In the genomic region with DNA sequence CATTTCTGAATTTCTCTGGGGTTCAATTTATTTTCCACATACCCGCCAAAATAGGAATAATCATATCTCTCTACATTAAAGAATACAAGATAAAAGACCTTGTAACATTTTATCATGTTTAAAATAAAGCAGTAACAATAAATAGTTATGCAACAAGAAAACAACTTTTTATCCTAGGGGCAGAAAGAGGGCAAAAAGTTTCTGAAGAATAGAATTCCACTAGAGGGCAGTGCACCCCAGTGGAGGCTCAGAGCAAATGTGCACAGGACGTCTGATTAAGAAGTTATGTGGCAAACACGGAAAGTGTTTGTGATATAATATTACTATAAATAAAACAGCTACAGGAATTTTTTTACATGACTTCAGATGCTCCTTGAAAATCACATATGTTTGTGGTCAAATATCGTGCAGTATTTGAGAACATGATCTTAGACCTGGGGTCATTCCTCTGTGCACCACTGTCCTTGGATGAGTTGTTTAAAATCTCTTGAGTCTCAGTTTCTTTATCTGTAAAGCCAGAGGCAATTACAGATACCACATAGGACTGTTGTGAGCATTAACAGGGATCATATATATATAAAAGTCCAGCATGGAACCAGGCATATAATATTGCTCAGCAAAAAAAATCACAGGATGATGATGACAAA, we compare ENCODE assay signal across 8 cellular contexts. TPM values are rescaled to one million over a fixed set of nuclear protein-coding genes. Genes with fewer than 3 reads are reported as not detected.
DNase-seq lines count a peak whose midpoint lies in the region; ATAC-seq and TF ChIP-seq lines count a peak whose summit lies in the region.

No MANE protein-coding gene starts in this region.

- no peaks in the 10 kb centered on the region for H4K20me1 ChIP-seq in GM23338 (replicated peaks; ENCODE audit: insufficient read depth)

- peak; percentile 88 to 99 for TF ChIP-seq CTCF in GM23338 (conservative IDR thresholded peaks at IDR 0.05; ENCODE audit: low read depth in 2 of 2)

- no peaks in the 10 kb centered on the region for H3K9me2 ChIP-seq in GM23338 (ENCODE audit: insufficient read depth)

- peak; percentile 72 for ATAC-seq in GM23338
- ATAC-seq in activated naive CD8-positive, alpha-beta T cell treated with anti-CD3 and anti-CD28 coated beads, Interleukin-2, amount 50 U/mL, for 24 hours, result peak; percentile 82
- peak; percentile 69 to 76 for ATAC-seq in left cardiac atrium
- ATAC-seq in sciatic nerve, result peak; percentile 63
- no peak for ATAC-seq in GM18873 (IDR thresholded peaks at IDR 0.05; ENCODE audit: low FRiP score, unreplicated experiment)

- H3K4me3 ChIP-seq in GM23338 (no peak overlapping the region), SJSA1 (no peak overlapping the region)

- intact Hi-C loops in left cardiac atrium (cut with DNase I) (loop anchor here (2.0 to 5.0 kb wide), 2 partner anchors 132 to 133 kb away; a partner anchor contains a TSS), sciatic nerve (cut with DNase I) (loop anchor here (10.0 kb wide), 1 partner anchor 125 kb away; no protein-coding TSS in a partner anchor)

- no peak overlapping the region for H3K4me2 ChIP-seq in GM23338

- DNase-seq in ELR (ENCODE audit: low read depth), result peak; percentile 71
- DNase-seq in GM23338 (ENCODE audit: low spot score), result peak; percentile 81
- peak; percentile 87 for DNase-seq in NAMALWA (ENCODE audit: low spot score)
- peak; percentile 30 to 46 for DNase-seq in SJSA1 (ENCODE audit: low read depth in 1 of 2, low spot score in 2 of 2)
- DNase-seq in activated naive CD8-positive, alpha-beta T cell treated with anti-CD3 and anti-CD28 coated beads, Interleukin-2, amount 50 U/mL, for 24 hours, result peak; percentile 50
- DNase-seq in left cardiac atrium, result peak; percentile 29
- no peak for DNase-seq in sciatic nerve (ENCODE audit: low spot score)

- no peak overlapping the region for H3K4me3 Mint-ChIP-seq in GM23338
- H3K4me3 Mint-ChIP-seq in activated naive CD8-positive, alpha-beta T cell treated with anti-CD3 and anti-CD28 coated beads, Interleukin-2, amount 50 U/mL, for 24 hours, result no peak overlapping the region

- no peaks in the 10 kb centered on the region for H3K27me3 Mint-ChIP-seq in GM23338 (ENCODE audit: insufficient read depth, low read depth, poor library complexity)
- H3K27me3 Mint-ChIP-seq in activated naive CD8-positive, alpha-beta T cell treated with anti-CD3 and anti-CD28 coated beads, Interleukin-2, amount 50 U/mL, for 24 hours, result peaks cover 13% of the 10 kb centered on the region

- no peak overlapping the region for H3K27ac ChIP-seq in GM23338 (ENCODE audit: low read depth)
- H3K27ac ChIP-seq in SJSA1, result no peak overlapping the region

- H3K27ac Mint-ChIP-seq in GM23338, result no peak overlapping the region
- no peak overlapping the region for H3K27ac Mint-ChIP-seq in activated naive CD8-positive, alpha-beta T cell treated with anti-CD3 and anti-CD28 coated beads, Interleukin-2, amount 50 U/mL, for 24 hours

- no peaks in the 10 kb centered on the region for H3K36me3 Mint-ChIP-seq in GM23338 (ENCODE audit: low read depth)
- no peaks in the 10 kb centered on the region for H3K36me3 Mint-ChIP-seq in activated naive CD8-positive, alpha-beta T cell treated with anti-CD3 and anti-CD28 coated beads, Interleukin-2, amount 50 U/mL, for 24 hours (ENCODE audit: low read depth)

- H3F3A ChIP-seq in GM23338 (replicated peaks; ENCODE audit: low read depth), result no peaks in the 10 kb centered on the region

- H3K9me3 ChIP-seq in SJSA1 (replicated peaks), result no peaks in the 10 kb centered on the region

- H3K79me2 ChIP-seq in GM23338 (replicated peaks; ENCODE audit: insufficient read depth), result no peaks in the 10 kb centered on the region

- H3K36me3 ChIP-seq in GM23338 (ENCODE audit: insufficient read depth), result no peaks in the 10 kb centered on the region
- no peaks in the 10 kb centered on the region for H3K36me3 ChIP-seq in SJSA1

- no peak overlapping the region for H2AFZ ChIP-seq in GM23338

- H3K27me3 ChIP-seq in GM23338 (ENCODE audit: insufficient read depth), result no peaks in the 10 kb centered on the region
- no peaks in the 10 kb centered on the region for H3K27me3 ChIP-seq in SJSA1 (replicated peaks)

- H3K9me3 Mint-ChIP-seq in GM23338, result no peaks in the 10 kb centered on the region
- H3K9me3 Mint-ChIP-seq in activated naive CD8-positive, alpha-beta T cell treated with anti-CD3 and anti-CD28 coated beads, Interleukin-2, amount 50 U/mL, for 24 hours, result no peaks in the 10 kb centered on the region

- peaks cover 5% of the 10 kb centered on the region; the same call in 1 of the 2 replicates for H3K4me1 ChIP-seq in GM23338 (ENCODE audit: insufficient read depth)
- 0 out of 2 replicates have a peak, but pooled peaks cover 3% of the 10 kb centered on the region for H3K4me1 ChIP-seq in SJSA1 (replicated peaks)

- H3K4me1 Mint-ChIP-seq in GM23338, result peaks cover 9% of the 10 kb centered on the region; the same call in 2 of the 3 replicates
- H3K4me1 Mint-ChIP-seq in activated naive CD8-positive, alpha-beta T cell treated with anti-CD3 and anti-CD28 coated beads, Interleukin-2, amount 50 U/mL, for 24 hours, result no peaks in the 10 kb centered on the region

TF ChIP-seq in GM23338, 12 proteins besides CTCF, POLR2A, EP300 and RAD21 (continues in another document):
- TF ChIP-seq EZH2 (IDR thresholded peaks at IDR 0.05; ENCODE audit: low read depth, unreplicated experiment) (no peak), NANOG (IDR thresholded peaks at IDR 0.05; ENCODE audit: borderline replicate concordance) (no peak), ZNF114 (CRISPR knock-in tag; IDR thresholded peaks at IDR 0.05) (no peak), ZNF331 (CRISPR knock-in tag; IDR thresholded peaks at IDR 0.05; ENCODE audit: low read depth) (no peak), POLR2AphosphoS5 (IDR thresholded peaks at IDR 0.05; ENCODE audit: low read depth) (no peak), STAT1 (IDR thresholded peaks at IDR 0.05; ENCODE audit: unreplicated experiment) (no peak), EZH2phosphoT487 (IDR thresholded peaks at IDR 0.05; ENCODE audit: unreplicated experiment) (no peak), CREB1 (CRISPR knock-in tag; IDR thresholded peaks at IDR 0.05; ENCODE audit: low read depth) (no peak), JUNB (IDR thresholded peaks at IDR 0.05; ENCODE audit: unreplicated experiment) (no peak)
- TF ChIP-seq, protein P1, sequence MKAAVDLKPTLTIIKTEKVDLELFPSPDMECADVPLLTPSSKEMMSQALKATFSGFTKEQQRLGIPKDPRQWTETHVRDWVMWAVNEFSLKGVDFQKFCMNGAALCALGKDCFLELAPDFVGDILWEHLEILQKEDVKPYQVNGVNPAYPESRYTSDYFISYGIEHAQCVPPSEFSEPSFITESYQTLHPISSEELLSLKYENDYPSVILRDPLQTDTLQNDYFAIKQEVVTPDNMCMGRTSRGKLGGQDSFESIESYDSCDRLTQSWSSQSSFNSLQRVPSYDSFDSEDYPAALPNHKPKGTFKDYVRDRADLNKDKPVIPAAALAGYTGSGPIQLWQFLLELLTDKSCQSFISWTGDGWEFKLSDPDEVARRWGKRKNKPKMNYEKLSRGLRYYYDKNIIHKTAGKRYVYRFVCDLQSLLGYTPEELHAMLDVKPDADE (IDR thresholded peaks at IDR 0.05), result no peak

RNA-seq across cellular contexts. Expression of a gene that starts 13.2 kb away (rescaled TPM):
- 47.5 and 65.1 TPM in 2 replicates for total RNA-seq in GM23338 (2014; rRNA removed; shearing (Covaris generic))
- 48.8 and 61.4 TPM in 2 replicates for polyA plus RNA-seq in GM23338 (2016; fragmentation: Nextera tagmentation; extraction: Ambion mirVana)
- total RNA-seq in SJSA1 (2014; rRNA removed; shearing (Covaris generic)), result 21.7 and 22.5 TPM in 2 replicates
- total RNA-seq in left cardiac atrium, result 10 to 100 TPM; 15.4 to 16.4 TPM
- total RNA-seq in sciatic nerve, result 31.8 TPM
